ENCODE assay signal across 35 cellular contexts in the genomic region with DNA sequence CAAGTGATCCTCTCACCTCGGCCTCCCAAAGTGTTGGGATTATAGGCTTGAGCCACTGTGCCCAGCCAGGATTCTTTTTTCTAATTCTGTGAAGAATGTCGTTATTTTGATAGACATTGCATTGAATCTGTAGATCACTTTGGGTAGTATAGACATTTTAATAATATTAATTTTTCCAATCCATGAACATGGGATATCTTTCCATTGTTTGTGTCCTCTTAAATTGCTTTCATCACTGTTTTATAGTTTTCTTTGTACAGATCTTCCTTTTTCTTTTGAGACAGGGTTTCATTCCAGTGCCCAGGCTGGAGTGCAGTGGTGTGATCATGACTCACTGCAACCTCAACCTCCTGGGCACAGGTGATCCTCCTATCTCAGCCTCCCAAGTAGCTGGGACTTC.
"Had no signal": no experiment of that assay in that cellular context is flagged by ENCODE, and none has a peak within 500 bp of the region (broad histone marks: within the 10 kb centered on the region; RNA-seq: fewer than 3 reads in every experiment).

No MANE protein-coding gene starts in this region.

- H3K9me3 ChIP-seq: MG63 had no signal

- H3K4me3 ChIP-seq: MG63 had no signal

- H3K36me3 ChIP-seq: MG63 had no signal

- DNase-seq: Karpas-422, Kasumi-1, MG63, MM.1S, MV-4-11, NCI-H1048, NCI-H1092, NCI-H1092 treated with DMSO at 0.1 percent for 48 hours, NCI-H1105, NCI-H1105 treated with DMSO at 0.1 percent for 48 hours, NCI-H1417, NCI-H1417 treated with DMSO at 0.1 percent for 48 hours, NCI-H1436, NCI-H1436 treated with DMSO at 0.1 percent for 48 hours, NCI-H146, NCI-H1694, NCI-H1694 treated with DMSO at 0.1 percent for 48 hours, NCI-H187, NCI-H187 treated with DMSO at 0.1 percent for 48 hours, NCI-H1930, NCI-H2029, NCI-H2029 treated with DMSO at 0.1 percent for 48 hours, NCI-H2081, NCI-H2081 treated with DMSO at 0.1 percent for 48 hours, NCI-H2107, NCI-H2171, NCI-H2171 treated with DMSO at 0.1 percent for 48 hours, NCI-H2227 treated with DMSO at 0.1 percent for 48 hours, NCI-H226, NCI-H345, NCI-H446, NCI-H446 treated with DMSO at 0.1 percent for 48 hours, NCI-H510A, NCI-H510A treated with DMSO at 0.1 percent for 48 hours, NCI-H524 had no signal
